In the genomic region with DNA sequence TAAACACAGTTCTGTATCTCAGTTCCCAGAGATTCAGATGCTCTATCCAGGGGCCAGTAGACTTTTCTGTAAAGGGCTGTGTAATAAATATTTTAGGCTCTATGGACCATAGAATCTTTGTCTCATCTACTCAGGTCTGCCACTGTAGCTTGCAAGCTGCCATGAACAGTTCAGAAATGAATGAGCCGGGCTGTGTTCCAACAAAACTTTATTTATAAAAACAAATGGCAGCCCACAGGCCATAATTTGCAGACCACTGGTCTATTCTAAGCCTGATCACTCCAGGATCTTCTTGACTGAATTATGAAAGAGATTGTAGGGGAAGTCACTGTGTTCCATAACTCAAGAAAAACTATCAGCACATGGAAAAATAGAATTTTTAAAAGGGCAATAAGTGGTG, we compare ENCODE assay signal across 20 cellular contexts. TPM values are rescaled to one million over a fixed set of nuclear protein-coding genes. Genes with fewer than 3 reads are reported as not detected.
DNase-seq lines count a peak whose midpoint lies in the region; ATAC-seq and TF ChIP-seq lines count a peak whose summit lies in the region.
"Had no signal": no experiment of that assay in that cellular context is flagged by ENCODE, and none has a peak within 500 bp of the region (broad histone marks: within the 10 kb centered on the region; RNA-seq: fewer than 3 reads in every experiment).

No MANE protein-coding gene starts in this region.

- no peak for TF ChIP-seq POLR2A in vagina (IDR thresholded peaks at IDR 0.05)

- peaks cover 31% of the 10 kb centered on the region for H3K4me1 Mint-ChIP-seq in nephron
- H3K4me1 Mint-ChIP-seq: CD14-positive monocyte had no signal

- H3K27ac ChIP-seq in right atrium auricular region (peak overlapping the region; percentile 37 to 78), epithelial cell of prostate (peak overlapping the region; percentile 80), vagina (peak overlapping the region; percentile 7)

- no peaks in the 10 kb centered on the region for H3K27me3 ChIP-seq in right atrium auricular region
- H3K27me3 ChIP-seq in vagina, result no peaks in the 10 kb centered on the region

- ATAC-seq in Right ventricle myocardium inferior, result no peak
- ATAC-seq in HG03108 (IDR thresholded peaks at IDR 0.05; ENCODE audit: unreplicated experiment), result no peak
- ATAC-seq: GM12878, Panc1 had no signal

- intact Hi-C loops in Right ventricle myocardium inferior (cut with DNase I), result no loop called here
- intact Hi-C loops in vagina (cut with DNase I), result no loop called here

- H3K4me3 Mint-ChIP-seq in nephron, result no peak overlapping the region
- H3K4me3 Mint-ChIP-seq: CD14-positive monocyte had no signal

- peak overlapping the region; percentile 42 to 67 (median 45) for H3K27ac Mint-ChIP-seq in nephron
- H3K27ac Mint-ChIP-seq: CD14-positive monocyte had no signal

- DNase-seq in right atrium auricular region (ENCODE audit: low spot score) (no peak), Right ventricle myocardium inferior (ENCODE audit: missing footprints) (no peak), epithelial cell of prostate (ENCODE audit: low read depth, low spot score) (no peak), vagina (ENCODE audit: extremely low spot score in 2 of 2) (no peak), SKM-1 (lab: John Stamatoyannopoulos, UW; ENCODE audit: unreplicated experiment) (no peak)
- no peak for DNase-seq in activated CD4-positive, alpha-beta T cell treated with anti-CD3 and anti-CD28 coated beads for 48 hours
- DNase-seq: DMS 273 treated with DMSO at 0.1 percent for 48 hours, GDM1, GOT3, KG1, NCI-H1048, NCI-H1436 treated with DMSO at 0.1 percent for 48 hours, NCI-H2081, NCI-H510A, SIG-M5 had no signal

- H3K9me3 Mint-ChIP-seq in nephron, result no peaks in the 10 kb centered on the region
- H3K9me3 Mint-ChIP-seq: CD14-positive monocyte had no signal

- peaks cover 42% of the 10 kb centered on the region for H3K36me3 Mint-ChIP-seq in nephron (ENCODE audit: low read depth)

- no peak for TF ChIP-seq CTCF in right atrium auricular region (IDR thresholded peaks at IDR 0.05)
- no peak for TF ChIP-seq CTCF in nephron (IDR thresholded peaks at IDR 0.05; ENCODE audit: unreplicated experiment in 3 of 3)
- TF ChIP-seq CTCF in vagina (IDR thresholded peaks at IDR 0.05), result no peak

- peaks cover 0 to 15% of the 10 kb centered on the region in 2 donors for H3K4me1 ChIP-seq in right atrium auricular region
- H3K4me1 ChIP-seq in vagina, result peaks cover 30% of the 10 kb centered on the region

- H3K4me3 ChIP-seq in right atrium auricular region, result no peak overlapping the region
- H3K4me3 ChIP-seq in vagina, result no peak overlapping the region
- H3K4me3 ChIP-seq: GM12878 had no signal

- H3K36me3 ChIP-seq in right atrium auricular region, result no peaks in the 10 kb centered on the region
- no peaks in the 10 kb centered on the region for H3K36me3 ChIP-seq in vagina

- no peaks in the 10 kb centered on the region for H3K27me3 Mint-ChIP-seq in nephron (ENCODE audit: low read depth)

- H3K9me3 ChIP-seq in right atrium auricular region, result no peaks in the 10 kb centered on the region
- H3K9me3 ChIP-seq in vagina, result no peaks in the 10 kb centered on the region

RNA-seq across cellular contexts. Expression of gene C1QTNF3, which starts 11.3 kb away (rescaled TPM):
- 1 to 10 TPM; 1.2 to 2.0 TPM for total RNA-seq in right atrium auricular region
- total RNA-seq in Right ventricle myocardium inferior, result 0.60 TPM
- 7.1 TPM for total RNA-seq in vagina

RNA-seq across cellular contexts. Expression of gene AMACR, which starts 46.5 kb away (rescaled TPM):
- total RNA-seq in right atrium auricular region, result 10 to 100 TPM in 1 of 2 donors, 1 to 10 TPM in 1; 4.1 to 12.6 TPM
- total RNA-seq in Right ventricle myocardium inferior, result 6.1 TPM
- 4.9 TPM for total RNA-seq in vagina

Comparison
In these comparisons a context has a peak if more than half of its experiments do, and no peak if none do; other contexts are left out.
1. H3K27ac ChIP-seq: peak in every context shown above with its lines; median percentile 80 in epithelial cell of prostate; 58 in right atrium auricular region; 7 in vagina.